In the genomic region with DNA sequence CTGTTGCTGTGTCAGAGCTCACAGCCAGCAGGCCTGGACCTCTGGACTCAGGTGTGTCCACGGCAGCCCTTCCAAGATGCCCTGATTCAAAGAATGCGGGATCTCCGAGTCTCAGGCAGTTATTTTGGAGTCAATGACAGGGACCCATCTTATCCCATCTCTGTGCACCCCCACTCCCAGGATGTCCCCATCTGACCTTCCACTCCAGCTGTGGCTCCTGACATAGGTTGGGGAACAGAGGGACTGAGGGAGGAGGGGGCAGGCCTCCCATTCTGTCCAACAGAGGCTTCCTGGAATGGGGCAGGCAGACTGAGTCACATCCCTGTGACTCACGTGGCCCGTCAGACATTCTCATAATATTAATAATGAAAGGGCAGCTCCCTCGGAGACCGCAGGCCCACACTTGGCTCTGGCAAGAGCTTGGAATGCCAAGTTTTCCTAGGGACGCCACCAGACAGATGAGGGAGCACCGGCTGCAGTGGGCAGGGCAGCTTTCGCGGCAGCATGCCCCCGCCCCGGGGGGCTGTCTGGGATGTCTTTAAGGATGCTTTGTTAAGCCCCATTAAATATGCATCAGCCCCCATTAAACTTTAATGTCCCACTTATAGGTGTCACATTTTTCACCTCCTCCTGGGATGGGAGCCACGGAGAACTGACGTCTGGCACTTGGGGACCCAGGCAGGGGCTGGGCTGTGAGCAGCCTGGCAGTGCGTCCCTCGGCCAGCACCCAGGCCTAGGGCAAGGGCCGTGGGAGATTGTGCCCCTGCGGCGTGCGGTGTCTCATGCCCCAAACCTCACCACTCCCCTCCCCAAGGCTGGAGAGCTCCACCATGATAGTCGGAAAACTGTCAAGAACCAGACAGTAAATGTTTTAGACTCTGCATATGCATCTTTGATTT, we compare ENCODE assay signal across 11 cellular contexts. TPM values are rescaled to one million over a fixed set of nuclear protein-coding genes. Genes with fewer than 3 reads are reported as not detected.
A peak's percentile ranks its signal among the peaks of the same experiment; 100 is the strongest.
DNase-seq lines count a peak whose midpoint lies in the region; ATAC-seq and TF ChIP-seq lines count a peak whose summit lies in the region.
"Had no signal": no experiment of that assay in that cellular context is flagged by ENCODE, and none has a peak within 500 bp of the region (broad histone marks: within the 10 kb centered on the region; RNA-seq: fewer than 3 reads in every experiment).

No MANE protein-coding gene starts in this region.

- H2BK5ac ChIP-seq in neuronal stem cell (ENCODE audit: low read length) = no peak overlapping the region

- H3K18ac ChIP-seq in neuronal stem cell (ENCODE audit: low read length) = no peak overlapping the region

- TF ChIP-seq POLR2A in adrenal gland (IDR thresholded peaks at IDR 0.05) = no peak

- intact Hi-C loops in adrenal gland (cut with DNase I) = no loop called here

- H2AK5ac ChIP-seq in neuronal stem cell (ENCODE audit: low read depth, low read length) = no peak overlapping the region

- no peak overlapping the region for H3K4me2 ChIP-seq in neuronal stem cell (ENCODE audit: insufficient read depth, low read length, poor library complexity, severe bottlenecking)

- no peak overlapping the region for H3K14ac ChIP-seq in neuronal stem cell (ENCODE audit: low read length)

- H3K4ac ChIP-seq in neuronal stem cell (ENCODE audit: low read length) = no peak overlapping the region

- no peak overlapping the region for H4K8ac ChIP-seq in neuronal stem cell (ENCODE audit: low read depth, low read length)

- TF ChIP-seq CTCF in adrenal gland (IDR thresholded peaks at IDR 0.05) = no peak
- TF ChIP-seq CTCF in thoracic aorta (IDR thresholded peaks at IDR 0.05) = no peak

- no peaks in the 10 kb centered on the region for H3K9me3 ChIP-seq in adrenal gland (replicated peaks in 1 of 3)
- H3K9me3 ChIP-seq in thoracic aorta = no peaks in the 10 kb centered on the region
- H3K9me3 ChIP-seq in neuronal stem cell (replicated peaks in 1 of 2; ENCODE audit: control insufficient read depth in 2 of 2, insufficient read depth in 1 of 2, low read depth in 1 of 2, low read length in 2 of 2) = peaks cover 2 to 3% of the 10 kb centered on the region in 2 donors

- H2BK12ac ChIP-seq in neuronal stem cell (ENCODE audit: low read length) = no peak overlapping the region

- H3K4me3 ChIP-seq in adrenal gland = no peak overlapping the region
- H3K4me3 ChIP-seq in thoracic aorta = no peak overlapping the region
- H3K4me3 ChIP-seq in neuronal stem cell (ENCODE audit: low read length in 2 of 2) = no peak overlapping the region

- H3K23ac ChIP-seq in neuronal stem cell (ENCODE audit: low read depth, low read length, poor library complexity) = no peak overlapping the region

- H3K36me3 ChIP-seq in adrenal gland (replicated peaks in 1 of 2) (no peaks in the 10 kb centered on the region), thoracic aorta (no peaks in the 10 kb centered on the region), neuronal stem cell (replicated peaks in 1 of 2; ENCODE audit: control insufficient read depth in 2 of 2, insufficient read depth in 2 of 2, low read length in 2 of 2) (no peaks in the 10 kb centered on the region)

- peak overlapping the region in 1 of 5 donors; percentile 27 for H3K27ac ChIP-seq in adrenal gland
- H3K27ac ChIP-seq in thoracic aorta = no peak overlapping the region
- no peak overlapping the region for H3K27ac ChIP-seq in neuronal stem cell (replicated peaks; ENCODE audit: low read length)
- H3K27ac ChIP-seq: 22Rv1 had no signal

- ATAC-seq in thoracic aorta (ENCODE audit: insufficient number of reproducible peaks, low FRiP score, low read depth) (peak; percentile 83), GM18858 (IDR thresholded peaks at IDR 0.05; ENCODE audit: unreplicated experiment) (no peak)

- no peak overlapping the region for H2BK15ac ChIP-seq in neuronal stem cell (ENCODE audit: low read length)

- no peak overlapping the region for H2BK120ac ChIP-seq in neuronal stem cell (ENCODE audit: low read depth, low read length)

- H3K9ac ChIP-seq in neuronal stem cell (ENCODE audit: low read depth, low read length, poor library complexity) = no peak overlapping the region

- H3K79me1 ChIP-seq in neuronal stem cell (ENCODE audit: low read depth, low read length) = no peaks in the 10 kb centered on the region

- H2AFZ ChIP-seq in neuronal stem cell (ENCODE audit: low read length) = no peak overlapping the region

- no peaks in the 10 kb centered on the region for H3K27me3 ChIP-seq in adrenal gland
- H3K27me3 ChIP-seq in thoracic aorta (replicated peaks; ENCODE audit: insufficient read depth) = no peaks in the 10 kb centered on the region
- H3K27me3 ChIP-seq in neuronal stem cell (ENCODE audit: control insufficient read depth in 3 of 3, insufficient read depth in 3 of 3, low read depth in 1 of 3, low read length in 3 of 3) = peaks cover 0 to 12% (median 0%) of the 10 kb centered on the region in 3 experiments

- no peak overlapping the region for H4K91ac ChIP-seq in neuronal stem cell (ENCODE audit: low read depth, low read length, poor library complexity)

- no peaks in the 10 kb centered on the region for H3K4me1 ChIP-seq in adrenal gland (replicated peaks in 1 of 2)
- peaks cover 3 to 11% of the 10 kb centered on the region in 2 donors for H3K4me1 ChIP-seq in thoracic aorta (ENCODE audit: control insufficient read depth in 1 of 2, low read depth in 2 of 2)
- no peaks in the 10 kb centered on the region for H3K4me1 ChIP-seq in neuronal stem cell (ENCODE audit: control insufficient read depth in 2 of 2, insufficient read depth in 1 of 2, low read depth in 1 of 2, low read length in 2 of 2)

- 46 to 55% (median 50%) methylated on average over 10 to 22 of the region's 22 CpGs for WGBS in adrenal gland, 4 donors
- no CpG with 5 or more reads among the region's 22 CpGs for WGBS in neuronal stem cell (ENCODE audit: extremely low coverage in 2 of 2, insufficient read length in 2 of 2, insufficient replicate concordance in 1 of 2), 2 donors

- DNase-seq in DMS 273 (lab: John Stamatoyannopoulos, UW; ENCODE audit: unreplicated experiment) (peak; percentile 36), DMS 273 treated with DMSO at 0.1 percent for 48 hours (lab: John Stamatoyannopoulos, UW) (no peak), adrenal gland (peak; percentile 63 to 93 (median 92)), glomerular endothelial cell (ENCODE audit: extremely low read depth, low read depth, low spot score) (peak; percentile 72), thoracic aorta (ENCODE audit: low spot score) (peak; percentile 52), neuronal stem cell (ENCODE audit: low spot score) (no peak), NCI-H526 (lab: John Stamatoyannopoulos, UW) (no peak)
- DNase-seq: activated naive CD4-positive, alpha-beta T cell treated with Interleukin-2 at 50 U/mL for 16 hours; NCI-H1092 had no signal

RNA-seq across cellular contexts. Expression of gene FIBCD1, which starts 23.6 kb away (rescaled TPM):
- total RNA-seq in adrenal gland (10 to 100 TPM in 6 of 8 donors, 1 to 10 TPM in 2; 1.5 to 25.7 (median 18.3) TPM), glomerular endothelial cell (0.05 TPM in 1 of 2 replicates, not detected in the other), thoracic aorta (not detected)
- 10 to 100 TPM in 2 of 3 donors, under 1 TPM in 1; 0.11 to 55.7 (median 26.6) TPM for polyA plus RNA-seq in adrenal gland
- 0.82 TPM for polyA plus RNA-seq in neuronal stem cell (2013, experiment 1 of 2)
- polyA plus RNA-seq in neuronal stem cell (2013, experiment 2 of 2) = 0.89 TPM

RNA-seq across cellular contexts. Expression of gene LAMC3, which starts 46.3 kb away (rescaled TPM):
- 100 to 1,000 TPM in 1 of 8 donors, 10 to 100 TPM in 7; 18.5 to 125 (median 49.7) TPM for total RNA-seq in adrenal gland
- polyA plus RNA-seq in adrenal gland = 10 to 100 TPM in 2 of 3 donors, 1 to 10 TPM in 1; 3.3 to 85.3 (median 67.0) TPM
- total RNA-seq in glomerular endothelial cell = 0.12 and 0.63 TPM in 2 replicates
- 1 to 10 TPM in 1 of 2 donors, under 1 TPM in 1; 0.54 to 2.8 TPM for total RNA-seq in thoracic aorta
- 0.03 TPM for polyA plus RNA-seq in neuronal stem cell (2013, experiment 1 of 2)
- 0.07 TPM for polyA plus RNA-seq in neuronal stem cell (2013, experiment 2 of 2)

Comparison
In these comparisons a context has a peak if more than half of its experiments do, and no peak if none do; other contexts are left out.
1. DNase-seq: peak in DMS 273 (single experiment), adrenal gland (7 of 7), glomerular endothelial cell (single experiment) and thoracic aorta (single experiment); none in DMS 273 treated with DMSO at 0.1 percent for 48 hours (single experiment), neuronal stem cell (single experiment) and NCI-H526 (0 of 2).
2. RNA of gene LAMC3, which starts 46.3 kb away (total RNA-seq): 18.5 to 125 TPM in adrenal gland; 0.54 to 2.8 TPM in thoracic aorta and 0.12 to 0.63 TPM in glomerular endothelial cell; every median in the first group is over 4 times any median in the second.